In genomic region chr2:149038442-149039212, GRCh38 we compare ENCODE assay signal across 8 cellular contexts. TPM values are rescaled to one million over a fixed set of nuclear protein-coding genes. Genes with fewer than 3 reads are reported as not detected.
A peak's percentile ranks its signal among the peaks of the same experiment; 100 is the strongest.
DNase-seq lines count a peak whose midpoint lies in the region; ATAC-seq and TF ChIP-seq lines count a peak whose summit lies in the region.

TSS of gene LYPD6B (plus strand) at chr2:149038699. CDS start at chr2:149130949, 92,250 bp downstream.

- in situ Hi-C loops in GM13977 (cut with MboI; ENCODE audit: low pct_unique_long_range_greater_than_20kb, low sequenced_read_pairs, unreplicated experiment) = loop anchor here (25.0 kb wide), 1 partner anchor 274 kb away; no protein-coding TSS in a partner anchor

- H3K4me3 ChIP-seq in ACC112 (ENCODE audit: low read depth, low read length) (peak within 1 kb of the TSS; percentile 64; the same call in 1 of the 2 replicates), rectal smooth muscle tissue (ENCODE audit: low read length) (peak within 1 kb of the TSS; percentile 44)

- H3K36me3 ChIP-seq in ACC112 (ENCODE audit: insufficient read depth, low read length) (no peaks in the 10 kb centered on the region), rectal smooth muscle tissue (ENCODE audit: control insufficient read depth, insufficient read depth, low read length) (no peaks in the 10 kb centered on the region)

- H3K4me1 ChIP-seq in ACC112 (ENCODE audit: control insufficient read depth, insufficient read depth, low read length, unreplicated experiment) = no peaks in the 10 kb centered on the region
- no peaks in the 10 kb centered on the region for H3K4me1 ChIP-seq in rectal smooth muscle tissue (ENCODE audit: control insufficient read depth, insufficient read depth, low read length)

- H3K27ac ChIP-seq in ACC112 (ENCODE audit: low read depth, low read length) = no peak within 1 kb of the TSS
- no peak within 1 kb of the TSS for H3K27ac ChIP-seq in rectal smooth muscle tissue (ENCODE audit: low read depth, low read length)

- peak within 1 kb of the TSS; percentile 36 for H2AFZ ChIP-seq in ACC112 (ENCODE audit: low read length, unreplicated experiment)

- TF ChIP-seq CTCF in GM13977 (IDR thresholded peaks at IDR 0.05; ENCODE audit: extremely low read depth, insufficient read depth, missing control alignments) = no peak

- H3K79me2 ChIP-seq in ACC112 (ENCODE audit: control insufficient read depth, insufficient read depth, low read length, unreplicated experiment) = no peaks in the 10 kb centered on the region

- H3K27me3 ChIP-seq in ACC112 (ENCODE audit: insufficient read depth, low read length) (peaks cover 49% of the 10 kb centered on the region), rectal smooth muscle tissue (ENCODE audit: control insufficient read depth, insufficient read depth, low read length) (peaks cover 2% of the 10 kb centered on the region)

- DNase-seq in GM13977 (ENCODE audit: low spot score) (peak; percentile 65), NCI-H526 treated with DMSO at 0.1 percent for 48 hours (lab: John Stamatoyannopoulos, UW) (peak; percentile 61), NK-92 (lab: John Stamatoyannopoulos, UW; ENCODE audit: unreplicated experiment) (no peak)
- DNase-seq in effector CD8-positive, alpha-beta T cell (lab: John Stamatoyannopoulos, UW) = no peak

- peak; percentile 68 for ATAC-seq in HG02870 (IDR thresholded peaks at IDR 0.05; ENCODE audit: unreplicated experiment)
- peak; percentile 91 for ATAC-seq in esophagus mucosa

- H3K9ac ChIP-seq in rectal smooth muscle tissue (ENCODE audit: low read length) = no peak within 1 kb of the TSS

RNA-seq across cellular contexts. Expression of gene LYPD6B, which starts in this region (rescaled TPM):
- total RNA-seq in esophagus mucosa = 3.2 TPM

Comparison
In these comparisons a context has a peak if more than half of its experiments do, and no peak if none do; other contexts are left out.
1. DNase-seq: peak in GM13977 (single experiment) and NCI-H526 treated with DMSO at 0.1 percent for 48 hours (single experiment); none in effector CD8-positive, alpha-beta T cell (single experiment) and NK-92 (single experiment).